26 cellular contexts compared by ENCODE assay signal in the genomic region with DNA sequence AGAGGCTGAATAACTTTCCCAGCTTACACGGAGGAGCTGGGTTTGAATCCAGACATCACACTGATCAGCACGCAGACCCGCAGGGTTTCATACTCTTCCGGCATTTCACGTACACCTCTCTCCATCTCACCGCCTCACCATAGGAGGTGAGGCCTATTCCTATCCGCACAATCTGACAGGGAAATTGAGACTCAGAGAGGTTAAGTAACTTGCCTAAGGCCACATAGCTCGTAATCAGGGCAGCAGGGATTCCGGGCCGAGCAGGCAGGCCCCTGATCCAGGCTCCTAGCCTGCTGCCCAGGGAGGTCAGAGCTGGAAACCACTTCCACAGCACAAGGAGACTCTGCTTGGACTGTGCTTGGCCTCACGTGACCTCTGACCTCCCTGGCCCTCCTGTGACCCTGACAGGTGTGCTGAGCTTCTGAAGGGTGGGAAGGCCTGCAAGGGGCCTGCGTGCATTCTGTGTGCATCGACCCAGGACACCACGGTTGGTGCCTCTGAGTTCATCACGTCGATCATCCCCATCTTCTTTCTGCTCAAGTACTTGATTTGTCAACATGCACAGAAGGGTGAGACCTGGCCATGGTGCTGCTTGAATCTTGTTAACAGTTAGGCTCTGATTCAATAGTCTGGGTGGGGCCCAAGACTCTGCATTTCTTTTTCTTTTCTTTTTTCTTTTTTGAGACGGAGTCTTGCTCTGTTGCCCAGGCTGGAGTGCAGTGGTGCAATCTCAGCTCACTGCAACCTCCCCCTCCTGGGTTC. TPM values are rescaled to one million over a fixed set of nuclear protein-coding genes. Genes with fewer than 3 reads are reported as not detected.
DNase-seq lines count a peak whose midpoint lies in the region; TF ChIP-seq lines count a peak whose summit lies in the region.
"Had no signal": no experiment of that assay in that cellular context is flagged by ENCODE, and none has a peak within 500 bp of the region (broad histone marks: within the 10 kb centered on the region; RNA-seq: fewer than 3 reads in every experiment).

No MANE protein-coding gene starts in this region.

- no peaks in the 10 kb centered on the region for H3K9me3 ChIP-seq in breast epithelium
- H3K9me3 ChIP-seq: thyroid gland had no signal

- DNase-seq in breast epithelium (ENCODE audit: low spot score in 2 of 2), result no peak
- no peak for DNase-seq in MCF 10A (ENCODE audit: unreplicated experiment)
- DNase-seq in chondrocyte (ENCODE audit: low spot score), result no peak
- DNase-seq in neural crest cell (ENCODE audit: low read depth, low spot score), result no peak
- DNase-seq in type B pancreatic cell (ENCODE audit: extremely low spot score, unreplicated experiment), result no peak
- no peak for DNase-seq in activated T-cell treated with anti-CD3 and anti-CD28 coated beads, Interleukin-2, amount 50 U/mL, for 48 hours
- no peak for DNase-seq in NCI-H446 treated with DMSO at 0.1 percent for 48 hours (lab: John Stamatoyannopoulos, UW)
- DNase-seq in activated CD4-positive, alpha-beta T cell treated with anti-CD3 and anti-CD28 coated beads for 48 hours, result no peak
- DNase-seq: 8988T; activated CD4-positive, alpha-beta T cell treated with anti-CD3 and anti-CD28 coated beads, Interleukin-2, amount 50 U/mL, for 4 hours; activated naive CD4-positive, alpha-beta T cell treated with anti-CD3 and anti-CD28 coated beads, Interleukin-2, amount 50 U/mL, for 16 hours; CD4-positive, alpha-beta T cell; dermis blood vessel endothelial cell; DMS153; Kasumi-1; mesendoderm; NCI-H187; NCI-H2171 treated with DMSO at 0.1 percent for 48 hours; NCI-H526 treated with DMSO at 0.1 percent for 48 hours; occipital lobe; RPMI8226; stimulated activated CD4-positive, alpha-beta T cell treated with anti-CD3 and anti-CD28 coated beads, Interleukin-4, amount 100 ng/mL, for 1 hour; stimulated activated naive CD4-positive, alpha-beta T cell; thyroid gland had no signal

- H3K4me3 ChIP-seq in breast epithelium, result no peak overlapping the region
- H3K4me3 ChIP-seq: thyroid gland had no signal

- no peaks in the 10 kb centered on the region for H3K27me3 ChIP-seq in breast epithelium
- H3K27me3 ChIP-seq: thyroid gland had no signal

- H3K4me3 Mint-ChIP-seq in MCF 10A (ENCODE audit: unreplicated experiment) (no peak overlapping the region), chondrocyte (ENCODE audit: unreplicated experiment) (no peak overlapping the region), neural crest cell (no peak overlapping the region), type B pancreatic cell (no peak overlapping the region)
- H3K4me3 Mint-ChIP-seq: CD4-positive, alpha-beta T cell; T-helper 2 cell treated with Interferon-gamma antibody and Interleukin-4, amounts not matched to agents 5 μg/mL and 100 μg/mL, for 36 hours had no signal

- POLR2A ChIA-PET in MCF 10A (lab: Yijun Ruan, JAX), result no interaction called here

- no peaks in the 10 kb centered on the region for H3K36me3 ChIP-seq in breast epithelium
- H3K36me3 ChIP-seq: thyroid gland had no signal

- intact Hi-C loops in breast epithelium (cut with DNase I; ENCODE audit: low total_unique reads) (no loop called here), MCF 10A (cut with micrococcal nuclease) (no loop called here)

- BruUV-seq in MCF 10A (replicated peaks; lab: Mats Ljungman, UMichigan), result no TSS peak

- TF ChIP-seq POLR2A in breast epithelium (IDR thresholded peaks at IDR 0.05), result no peak

- CTCF ChIA-PET in MCF 10A (lab: Yijun Ruan, JAX), result interaction anchor here (0.9 kb wide), 1 partner anchor 14 kb away, joined by 4 read pairs; no protein-coding TSS in a partner anchor

- TF ChIP-seq CTCF in breast epithelium (IDR thresholded peaks at IDR 0.05) (no peak), MCF 10A (IDR thresholded peaks at IDR 0.05; ENCODE audit: unreplicated experiment) (no peak), chondrocyte (IDR thresholded peaks at IDR 0.05) (no peak), neural crest cell (conservative IDR thresholded peaks at IDR 0.05) (no peak), type B pancreatic cell (conservative IDR thresholded peaks at IDR 0.05) (no peak)

- H3K4me1 Mint-ChIP-seq in MCF 10A (ENCODE audit: insufficient read depth, unreplicated experiment), result peaks cover 10% of the 10 kb centered on the region
- H3K4me1 Mint-ChIP-seq in chondrocyte (ENCODE audit: low read depth), result peaks cover 52% of the 10 kb centered on the region
- H3K4me1 Mint-ChIP-seq in neural crest cell, result peaks cover 75% of the 10 kb centered on the region
- H3K4me1 Mint-ChIP-seq in type B pancreatic cell (ENCODE audit: unreplicated experiment), result peaks cover 38% of the 10 kb centered on the region

- H3K4me1 ChIP-seq in breast epithelium, result peaks cover 4 to 5% of the 10 kb centered on the region in 2 donors

- H3K36me3 Mint-ChIP-seq in MCF 10A (ENCODE audit: insufficient read depth, unreplicated experiment), result peaks cover 15% of the 10 kb centered on the region
- H3K36me3 Mint-ChIP-seq in chondrocyte (ENCODE audit: low read depth), result peaks cover 3% of the 10 kb centered on the region
- H3K36me3 Mint-ChIP-seq in neural crest cell (ENCODE audit: low read depth), result no peaks in the 10 kb centered on the region
- H3K36me3 Mint-ChIP-seq in type B pancreatic cell, result peaks cover 6% of the 10 kb centered on the region

- H3K27ac ChIP-seq in breast epithelium, result peak overlapping the region; percentile 8 to 88
- H3K27ac ChIP-seq: thyroid gland had no signal

- H3K9me3 Mint-ChIP-seq in MCF 10A (ENCODE audit: unreplicated experiment) (no peaks in the 10 kb centered on the region), chondrocyte (ENCODE audit: low read depth) (no peaks in the 10 kb centered on the region), neural crest cell (no peaks in the 10 kb centered on the region), type B pancreatic cell (no peaks in the 10 kb centered on the region)
- H3K9me3 Mint-ChIP-seq: CD4-positive, alpha-beta T cell; T-helper 2 cell treated with Interferon-gamma antibody and Interleukin-4, amounts not matched to agents 5 μg/mL and 100 μg/mL, for 36 hours had no signal

- H3K27ac Mint-ChIP-seq in MCF 10A (ENCODE audit: low read depth, unreplicated experiment) (no peak overlapping the region), chondrocyte (ENCODE audit: unreplicated experiment) (peak overlapping the region; percentile 8), neural crest cell (ENCODE audit: unreplicated experiment) (peak overlapping the region; percentile 35), type B pancreatic cell (peak overlapping the region; percentile 99)
- H3K27ac Mint-ChIP-seq: CD4-positive, alpha-beta T cell; T-helper 2 cell treated with Interferon-gamma antibody and Interleukin-4, amounts not matched to agents 5 μg/mL and 100 μg/mL, for 36 hours had no signal

- H3K27me3 Mint-ChIP-seq in MCF 10A (ENCODE audit: insufficient read depth, unreplicated experiment), result no peaks in the 10 kb centered on the region
- H3K27me3 Mint-ChIP-seq in chondrocyte (ENCODE audit: low read depth), result no peaks in the 10 kb centered on the region
- H3K27me3 Mint-ChIP-seq in neural crest cell (ENCODE audit: low read depth), result no peaks in the 10 kb centered on the region
- no peaks in the 10 kb centered on the region for H3K27me3 Mint-ChIP-seq in type B pancreatic cell
- H3K27me3 Mint-ChIP-seq: CD4-positive, alpha-beta T cell had no signal

RNA-seq across cellular contexts. Expression of a gene that starts 4.7 kb away (rescaled TPM):
- total RNA-seq in breast epithelium (1 to 10 TPM; 1.8 to 7.2 (median 2.6) TPM), MCF 10A (2022) (0.68 and 0.86 TPM in 2 replicates), chondrocyte (0.67 to 2.3 TPM (median 1.3 TPM) in 3 replicates), neural crest cell (1.2 TPM in 2 replicates), type B pancreatic cell (ENCODE audit: low replicate concordance) (3.8 and 4.4 TPM in 2 replicates)
- total RNA-seq: H4 had no signal

RNA-seq across cellular contexts. Expression of a gene that starts 26.9 kb away (rescaled TPM):
- total RNA-seq in breast epithelium (100 to 1,000 TPM in 2 of 3 donors, 10 to 100 TPM in 1; 72.0 to 344 (median 112) TPM), MCF 10A (2022) (24.8 and 35.1 TPM in 2 replicates), chondrocyte (429 to 540 TPM (median 535 TPM) in 3 replicates), neural crest cell (58.5 and 60.2 TPM in 2 replicates), type B pancreatic cell (ENCODE audit: low replicate concordance) (125 and 192 TPM in 2 replicates)

RNA-seq across cellular contexts. Expression of a gene that starts 57.6 kb away (rescaled TPM):
- total RNA-seq in breast epithelium, result 10 to 100 TPM; 50.2 to 58.8 (median 55.4) TPM
- 118 and 119 TPM in 2 replicates for total RNA-seq in MCF 10A (2022)
- 45.1 to 51.2 TPM (median 49.6 TPM) in 3 replicates for total RNA-seq in chondrocyte
- 59.0 and 63.2 TPM in 2 replicates for total RNA-seq in neural crest cell
- total RNA-seq in type B pancreatic cell (ENCODE audit: low replicate concordance), result 53.4 and 58.6 TPM in 2 replicates
